22 cellular contexts compared by ENCODE assay signal in the genomic region with DNA sequence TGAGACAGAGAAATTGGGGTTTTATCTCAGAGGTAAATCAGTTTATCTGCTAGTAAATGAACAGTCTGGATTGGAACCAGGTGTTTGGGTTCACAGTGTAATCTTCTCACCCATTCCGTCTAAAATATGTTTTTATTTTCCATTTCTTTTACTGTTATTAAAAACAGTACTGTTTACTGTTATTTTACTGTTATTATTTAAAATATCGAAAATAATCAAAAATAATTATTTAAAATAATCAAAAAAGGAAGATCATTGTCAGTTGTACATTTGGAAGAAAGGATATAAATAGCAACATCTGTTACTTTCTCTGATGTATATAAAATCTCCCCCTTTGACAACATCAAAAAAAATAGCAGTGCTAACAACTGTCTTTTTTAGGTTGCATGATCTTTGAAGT.
"Had no signal": no experiment of that assay in that cellular context is flagged by ENCODE, and none has a peak within 500 bp of the region (broad histone marks: within the 10 kb centered on the region; RNA-seq: fewer than 3 reads in every experiment).

No MANE protein-coding gene starts in this region.

- H3K4me3 ChIP-seq: colonic mucosa, esophagus squamous epithelium, heart left ventricle, left lung, lung, neural progenitor cell, ovary, suprapubic skin, tibial nerve had no signal

- DNase-seq: activated CD4-positive, alpha-beta T cell treated with anti-CD3 and anti-CD28 coated beads for 1 hour; activated CD4-positive, alpha-beta T cell treated with anti-CD3 and anti-CD28 coated beads, Interleukin-2, amount 50 U/mL, for 1 hour; activated CD8-positive, alpha-beta T cell treated with anti-CD3 and anti-CD28 coated beads, Interleukin-2, amount 10 ng/mL, durations not matched to agents 7 days and 5 days; aorta; brain microvascular endothelial cell; colonic mucosa; esophagus squamous epithelium; heart left ventricle; left lung; naive thymus-derived CD8-positive, alpha-beta T cell; ovary; right cardiac atrium; stimulated activated CD4-positive, alpha-beta T cell treated with anti-CD3 and anti-CD28 coated beads, Interleukin-1b, Interleukin-23, amount 100 ng/mL, for 48 hours; stimulated activated naive CD8-positive, alpha-beta T cell treated with anti-CD3 and anti-CD28 coated beads, Interleukin-15, amount 100 ng/mL, for 72 hours had no signal

- H3K9me3 ChIP-seq: colonic mucosa, esophagus squamous epithelium, heart left ventricle, left lung, ovary, suprapubic skin, tibial nerve had no signal

- H3K4me1 ChIP-seq: colonic mucosa had no signal

- H3K27me3 ChIP-seq: brain microvascular endothelial cell, colonic mucosa, esophagus squamous epithelium, heart left ventricle, left lung, neural progenitor cell, ovary, suprapubic skin, tibial nerve had no signal

- H3K9ac ChIP-seq: neural progenitor cell had no signal

- H3K36me3 ChIP-seq: brain microvascular endothelial cell, colonic mucosa, esophagus squamous epithelium, heart left ventricle, left lung, neural progenitor cell, ovary, suprapubic skin, tibial nerve had no signal

- ATAC-seq: activated CD8-positive, alpha-beta T cell treated with anti-CD3 and anti-CD28 coated beads, Interleukin-2, amount 10 ng/mL, durations not matched to agents 7 days and 5 days; activated naive CD4-positive, alpha-beta T cell treated with anti-CD3 and anti-CD28 coated beads, Interleukin-2, amount 50 U/mL, for 72 hours; heart left ventricle; left lung; naive thymus-derived CD8-positive, alpha-beta T cell; right cardiac atrium; stimulated activated naive CD8-positive, alpha-beta T cell treated with anti-CD3 and anti-CD28 coated beads, Interleukin-15, amount 100 ng/mL, for 72 hours had no signal

- H3K9me3 Mint-ChIP-seq: activated naive CD4-positive, alpha-beta T cell treated with anti-CD3 and anti-CD28 coated beads, Interleukin-2, amount 50 U/mL, for 72 hours; central memory CD8-positive, alpha-beta T cell; naive thymus-derived CD8-positive, alpha-beta T cell; stimulated activated naive CD8-positive, alpha-beta T cell treated with anti-CD3 and anti-CD28 coated beads, Interleukin-15, amount 100 ng/mL, for 72 hours; T-helper 2 cell treated with Interferon-gamma antibody and Interleukin-4, amounts not matched to agents 5 μg/mL and 100 μg/mL, for 36 hours had no signal

- H2AFZ ChIP-seq: neural progenitor cell had no signal

- H3K27ac ChIP-seq: colonic mucosa, neural progenitor cell, ovary, VCaP had no signal

- H3K27me3 Mint-ChIP-seq: central memory CD8-positive, alpha-beta T cell; naive thymus-derived CD8-positive, alpha-beta T cell; stimulated activated naive CD8-positive, alpha-beta T cell treated with anti-CD3 and anti-CD28 coated beads, Interleukin-15, amount 100 ng/mL, for 72 hours had no signal

- H3K4me2 ChIP-seq: neural progenitor cell had no signal

- H3K4me3 Mint-ChIP-seq: activated CD8-positive, alpha-beta T cell treated with anti-CD3 and anti-CD28 coated beads, Interleukin-2, amount 10 ng/mL, durations not matched to agents 7 days and 5 days; central memory CD8-positive, alpha-beta T cell; naive thymus-derived CD8-positive, alpha-beta T cell; neural progenitor cell; stimulated activated naive CD8-positive, alpha-beta T cell treated with anti-CD3 and anti-CD28 coated beads, Interleukin-15, amount 100 ng/mL, for 72 hours; T-helper 2 cell treated with Interferon-gamma antibody and Interleukin-4, amounts not matched to agents 5 μg/mL and 100 μg/mL, for 36 hours had no signal
